In genomic region chr13:36913463-36913862, GRCh38 we compare ENCODE assay signal across 14 cellular contexts. TPM values are rescaled to one million over a fixed set of nuclear protein-coding genes. Genes with fewer than 3 reads are reported as not detected.
A peak's percentile ranks its signal among the peaks of the same experiment; 100 is the strongest.
DNase-seq lines count a peak whose midpoint lies in the region; ATAC-seq and TF ChIP-seq lines count a peak whose summit lies in the region.
"Had no signal": no experiment of that assay in that cellular context is flagged by ENCODE, and none has a peak within 500 bp of the region (broad histone marks: within the 10 kb centered on the region; RNA-seq: fewer than 3 reads in every experiment).

No MANE protein-coding gene starts in this region.

- no peak for TF ChIP-seq POLR2A in esophagus muscularis mucosa (IDR thresholded peaks at IDR 0.05; ENCODE audit: low read depth)

- TF ChIP-seq CTCF in A673 (conservative IDR thresholded peaks at IDR 0.05; ENCODE audit: low read depth, low read length): no peak
- no peak for TF ChIP-seq CTCF in VCaP (conservative IDR thresholded peaks at IDR 0.05)
- TF ChIP-seq CTCF in esophagus muscularis mucosa (IDR thresholded peaks at IDR 0.05): no peak
- no peak for TF ChIP-seq CTCF in colonic mucosa (IDR thresholded peaks at IDR 0.05)

- no peak for TF ChIP-seq EP300 in esophagus muscularis mucosa (IDR thresholded peaks at IDR 0.05)

- no peak for DNase-seq in A673 (ENCODE audit: low spot score)
- DNase-seq in COR-L47 (lab: John Stamatoyannopoulos, UW): peak; percentile 33
- peak; percentile 62 to 68 for DNase-seq in NCI-H1930 (lab: John Stamatoyannopoulos, UW)
- no peak for DNase-seq in esophagus muscularis mucosa (ENCODE audit: extremely low spot score)
- DNase-seq in colonic mucosa: no peak
- DNase-seq: CD8-positive, alpha-beta memory T cell; EL; MV-4-11; NCI-H1436; NCI-H2171 treated with DMSO at 0.1 percent for 48 hours; NCI-H510A had no signal

- H3K4me1 ChIP-seq in A673 (ENCODE audit: insufficient read depth, low read length, poor library complexity, severe bottlenecking): peaks cover 71% of the 10 kb centered on the region
- peaks cover 4 to 60% (median 43%) of the 10 kb centered on the region in 4 donors for H3K4me1 ChIP-seq in esophagus muscularis mucosa
- H3K4me1 ChIP-seq in colonic mucosa: no peaks in the 10 kb centered on the region

- no TSS peak for BruUV-seq in A673 (replicated peaks; lab: Mats Ljungman, UMichigan)

- POLR2A ChIA-PET in A673 (lab: Charles Lee; ENCODE audit: low non-redundant PET): no interaction called here

- no peak for ATAC-seq in SK-N-SH treated with all-trans-retinoic acid at 6 μM for 48 hours
- ATAC-seq: K562 had no signal

- CTCF ChIA-PET in A673 (lab: Charles Lee): no interaction called here

- H3K27me3 ChIP-seq in A673 (replicated peaks; ENCODE audit: insufficient read depth, low read depth, low read length, poor library complexity) (no peaks in the 10 kb centered on the region), esophagus muscularis mucosa (no peaks in the 10 kb centered on the region), colonic mucosa (no peaks in the 10 kb centered on the region)

- H3K36me3 ChIP-seq in A673 (ENCODE audit: insufficient read depth, low read length, poor library complexity, severe bottlenecking) (no peaks in the 10 kb centered on the region), esophagus muscularis mucosa (no peaks in the 10 kb centered on the region), colonic mucosa (no peaks in the 10 kb centered on the region)

- H3K27ac ChIP-seq in A673 (ENCODE audit: low read depth, low read length, poor library complexity, severe bottlenecking) (peak overlapping the region; percentile 47), VCaP (peak overlapping the region; percentile 39), esophagus muscularis mucosa (replicated peaks in 1 of 4) (no peak overlapping the region), colonic mucosa (no peak overlapping the region)

- H3K9me3 ChIP-seq in A673 (ENCODE audit: low read depth, low read length, poor library complexity, severe bottlenecking) (no peaks in the 10 kb centered on the region), esophagus muscularis mucosa (no peaks in the 10 kb centered on the region), colonic mucosa (no peaks in the 10 kb centered on the region)

- H3K4me3 ChIP-seq in A673 (ENCODE audit: low read depth, low read length, poor library complexity, severe bottlenecking) (no peak overlapping the region), esophagus muscularis mucosa (no peak overlapping the region), colonic mucosa (no peak overlapping the region)
- H3K4me3 ChIP-seq: K562 had no signal

- intact Hi-C loops in A673 (cut with micrococcal nuclease; ENCODE audit: unreplicated experiment): no loop called here
- intact Hi-C loops in esophagus muscularis mucosa (cut with DNase I): no loop called here
- intact Hi-C loops in colonic mucosa (cut with DNase I): no loop called here

- no peak overlapping the region for H3K9ac ChIP-seq in colonic mucosa (ENCODE audit: low read depth in 2 of 2, low read length in 2 of 2)

TF ChIP-seq in SK-N-SH treated with all-trans-retinoic acid at 6 μM for 48 hours, 23 proteins besides CTCF, POLR2A, EP300 and RAD21 (continues in another document):
- no peak for TF ChIP-seq GLIS3 (CRISPR knock-in tag; IDR thresholded peaks at IDR 0.05)
- no peak for TF ChIP-seq ISL1 (CRISPR knock-in tag; IDR thresholded peaks at IDR 0.05)
- no peak for TF ChIP-seq PPARA (CRISPR knock-in tag; IDR thresholded peaks at IDR 0.05; ENCODE audit: borderline replicate concordance)
- TF ChIP-seq RARB (CRISPR knock-in tag; IDR thresholded peaks at IDR 0.05): no peak
- TF ChIP-seq ZFP30 (CRISPR knock-in tag; IDR thresholded peaks at IDR 0.05): no peak
- TF ChIP-seq CREB5 (CRISPR knock-in tag; IDR thresholded peaks at IDR 0.05; ENCODE audit: low read depth): no peak
- TF ChIP-seq ZFP3 (CRISPR knock-in tag; IDR thresholded peaks at IDR 0.05): no peak
- no peak for TF ChIP-seq TOX (CRISPR knock-in tag; IDR thresholded peaks at IDR 0.05; ENCODE audit: borderline replicate concordance)
- TF ChIP-seq ZC3H10 (CRISPR knock-in tag; IDR thresholded peaks at IDR 0.05): no peak
- no peak for TF ChIP-seq OSR1 (CRISPR knock-in tag; IDR thresholded peaks at IDR 0.05)
- no peak for TF ChIP-seq TCF4 (CRISPR knock-in tag; IDR thresholded peaks at IDR 0.05; ENCODE audit: borderline replicate concordance)
- TF ChIP-seq POU6F1 (CRISPR knock-in tag; IDR thresholded peaks at IDR 0.05; ENCODE audit: borderline replicate concordance, low read depth): no peak
- TF ChIP-seq PATZ1 (CRISPR knock-in tag; IDR thresholded peaks at IDR 0.05; ENCODE audit: borderline replicate concordance): no peak
- no peak for TF ChIP-seq TSHZ2 (CRISPR knock-in tag; IDR thresholded peaks at IDR 0.05)
- no peak for TF ChIP-seq BACH2 (CRISPR knock-in tag; IDR thresholded peaks at IDR 0.05; ENCODE audit: borderline replicate concordance)

RNA-seq across cellular contexts. Expression of gene SMAD9, which starts 6.6 kb away (rescaled TPM):
- total RNA-seq in A673 (2021) (23.3 and 24.6 TPM in 2 replicates), esophagus muscularis mucosa (100 to 1,000 TPM in 1 of 4 donors, 10 to 100 TPM in 3; 44.0 to 108 (median 69.0) TPM), colonic mucosa (1 to 10 TPM; 6.5 to 7.8 TPM)
- total RNA-seq: CD8-positive, alpha-beta memory T cell had no signal

Comparison
In these comparisons a context has a peak if more than half of its experiments do, and no peak if none do; other contexts are left out.
1. DNase-seq: peak in COR-L47 (single experiment) and NCI-H1930 (2 of 2); none in A673 (single experiment), esophagus muscularis mucosa (single experiment) and colonic mucosa (single experiment).
2. H3K27ac ChIP-seq: peak in A673 (single experiment) and VCaP (single experiment); none in esophagus muscularis mucosa (0 of 4) and colonic mucosa (single experiment).